ENCODE assay signal across 11 cellular contexts in the genomic region with DNA sequence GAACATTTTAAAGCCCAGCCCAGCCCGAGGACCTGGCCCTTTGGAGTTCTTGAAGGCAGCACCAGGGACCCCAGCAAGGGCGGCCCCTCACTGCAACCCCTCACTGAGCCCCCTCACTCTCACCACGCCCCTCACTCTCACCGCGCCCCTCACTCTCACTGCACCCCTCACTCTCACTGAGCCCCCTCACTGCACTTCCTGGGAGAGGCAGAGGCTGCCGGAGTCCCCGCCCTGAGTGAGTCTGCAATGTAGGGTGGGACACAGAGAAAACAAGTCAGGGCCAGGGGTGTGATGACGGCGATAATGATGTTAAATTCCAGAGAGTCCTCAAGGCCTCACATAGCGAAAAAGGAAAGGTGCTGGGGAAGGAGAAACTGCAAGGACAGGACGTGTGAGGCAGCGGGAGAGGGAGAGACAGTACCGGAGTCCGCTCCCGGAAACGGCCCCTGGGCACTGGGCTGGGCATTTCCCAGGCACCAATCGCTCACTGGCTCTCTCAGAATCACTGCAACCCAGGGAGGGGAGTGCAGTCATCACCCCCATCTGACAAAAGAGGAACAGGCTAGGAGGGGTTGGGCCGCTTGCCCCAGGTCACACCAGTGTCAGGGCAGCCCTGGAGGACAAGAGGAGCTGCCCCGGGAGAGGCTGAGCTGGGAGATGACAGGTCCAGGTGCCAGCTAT. TPM values are rescaled to one million over a fixed set of nuclear protein-coding genes. Genes with fewer than 3 reads are reported as not detected.
DNase-seq lines count a peak whose midpoint lies in the region; ATAC-seq, FAIRE-seq and TF ChIP-seq lines count a peak whose summit lies in the region.
"Had no signal": no experiment of that assay in that cellular context is flagged by ENCODE, and none has a peak within 500 bp of the region (broad histone marks: within the 10 kb centered on the region; RNA-seq: fewer than 3 reads in every experiment).

No MANE protein-coding gene starts in this region.

- H3K9me3 ChIP-seq in right lobe of liver, result no peaks in the 10 kb centered on the region
- no peaks in the 10 kb centered on the region for H3K9me3 ChIP-seq in HepG2 (ENCODE audit: low read length)
- H3K9me3 ChIP-seq: testis had no signal

- ATAC-seq in right lobe of liver (peak; percentile 30 to 39 (median 36)), HepG2 (no peak), left lobe of liver (peak; percentile 21), HG02763 (IDR thresholded peaks at IDR 0.05; ENCODE audit: unreplicated experiment) (no peak), HG03432 (IDR thresholded peaks at IDR 0.05; ENCODE audit: unreplicated experiment) (no peak)
- no peak for ATAC-seq in activated CD8-positive, alpha-beta T cell treated with anti-CD3 and anti-CD28 coated beads for 36 hours

- peaks cover 94% of the 10 kb centered on the region for H3K4me1 Mint-ChIP-seq in activated CD8-positive, alpha-beta T cell treated with anti-CD3 and anti-CD28 coated beads for 36 hours (ENCODE audit: low read depth)

- no peak for FAIRE-seq in HepG2 (lab: Jason Lieb, UNC)

- no peak for TF ChIP-seq POLR2A in right lobe of liver (IDR thresholded peaks at IDR 0.05)
- no peak for TF ChIP-seq POLR2A in HepG2 (IDR thresholded peaks at IDR 0.05; ENCODE audit: insufficient read depth in 1 of 2, low read depth in 2 of 2, low read length in 2 of 2)

- H2AFZ ChIP-seq in HepG2 (ENCODE audit: low read length), result no peak overlapping the region

- TF ChIP-seq RAD21 in HepG2 (CRISPR knock-in tag; IDR thresholded peaks at IDR 0.05), result no peak

- H3K27me3 ChIP-seq in right lobe of liver (no peaks in the 10 kb centered on the region), HepG2 (ENCODE audit: control insufficient read depth in 1 of 2, insufficient read depth in 2 of 2, low read length in 2 of 2) (no peaks in the 10 kb centered on the region)
- H3K27me3 ChIP-seq: testis had no signal

- H3K36me3 Mint-ChIP-seq in activated CD8-positive, alpha-beta T cell treated with anti-CD3 and anti-CD28 coated beads for 36 hours (ENCODE audit: low read depth), result peaks cover 52% of the 10 kb centered on the region

- H3K4me3 Mint-ChIP-seq in activated CD8-positive, alpha-beta T cell treated with anti-CD3 and anti-CD28 coated beads for 36 hours, result peak overlapping the region; percentile 46

- no peaks in the 10 kb centered on the region for H3K9me3 Mint-ChIP-seq in activated CD8-positive, alpha-beta T cell treated with anti-CD3 and anti-CD28 coated beads for 36 hours

- intact Hi-C loops in right lobe of liver (cut with DNase I), result no loop called here
- intact Hi-C loops in HepG2 (cut with micrococcal nuclease; ENCODE audit: unreplicated experiment), result no loop called here
- intact Hi-C loops in activated CD8-positive, alpha-beta T cell treated with anti-CD3 and anti-CD28 coated beads for 36 hours (cut with micrococcal nuclease), result no loop called here

- no peak overlapping the region for H3K4me2 ChIP-seq in HepG2 (ENCODE audit: low read depth, low read length)

- H3K79me2 ChIP-seq in HepG2 (ENCODE audit: insufficient read depth, low read length), result peaks cover 8% of the 10 kb centered on the region

- no TSS peak for BruUV-seq in HepG2 (replicated peaks; lab: Mats Ljungman, UMichigan)

- peak overlapping the region; percentile 76 for H3K27ac Mint-ChIP-seq in activated CD8-positive, alpha-beta T cell treated with anti-CD3 and anti-CD28 coated beads for 36 hours

- TF ChIP-seq EP300 in HepG2 (IDR thresholded peaks at IDR 0.05; ENCODE audit: low read depth in 2 of 2, low read length in 2 of 2) (no peak), HepG2 (CRISPR knock-in tag; IDR thresholded peaks at IDR 0.05; ENCODE audit: borderline replicate concordance) (no peak)

- no peaks in the 10 kb centered on the region for H4K20me1 ChIP-seq in HepG2 (ENCODE audit: insufficient read depth, low read length)

- no peak for DNase-seq in right lobe of liver
- no peak for DNase-seq in HepG2 (ENCODE audit: low spot score)
- no peak for DNase-seq in activated CD8-positive, alpha-beta T cell treated with anti-CD3 and anti-CD28 coated beads for 36 hours
- no peak for DNase-seq in left lobe of liver (ENCODE audit: low spot score)
- DNase-seq in COLO829 (ENCODE audit: low spot score), result no peak
- no peak for DNase-seq in iPS-NIHi7 (ENCODE audit: extremely low spot score)
- DNase-seq: activated gamma-delta T cell treated with Interleukin-2 at 50 U/mL for 16 hours, head of caudate nucleus, testis had no signal

- H3K27ac ChIP-seq in right lobe of liver (no peak overlapping the region), HepG2 (ENCODE audit: extremely low read length, insufficient read depth, low read length) (no peak overlapping the region)
- H3K27ac ChIP-seq: testis had no signal

- H3K36me3 ChIP-seq in right lobe of liver (no peaks in the 10 kb centered on the region), HepG2 (replicated peaks in 1 of 2; ENCODE audit: control insufficient read depth in 1 of 2, insufficient read depth in 2 of 2, low read length in 2 of 2) (no peaks in the 10 kb centered on the region)

- CTCF ChIA-PET in HepG2 (lab: Yijun Ruan, JAX; ENCODE audit: low intra/inter-chr PET ratio, low total read pairs), result no interaction called here
- CTCF ChIA-PET in activated CD8-positive, alpha-beta T cell treated with anti-CD3 and anti-CD28 coated beads for 36 hours (lab: Charles Lee), result interaction anchor here (1.0 to 1.7 kb wide), 5 partner anchors 13 to 69 kb away, joined by 3 to 5 read pairs (median 4); no protein-coding TSS in a partner anchor

- H3K4me1 ChIP-seq in right lobe of liver, result peaks cover 0 to 9% (median 0%) of the 10 kb centered on the region in 4 donors
- H3K4me1 ChIP-seq in HepG2 (ENCODE audit: insufficient read depth, low read length), result peaks cover 55% of the 10 kb centered on the region

- in situ Hi-C loops in HepG2 (cut with HindIII; ENCODE audit: extremely low pct_ligation_motif_present, low pct_unique_long_range_greater_than_20kb), result no loop called here

- WGBS in right lobe of liver (ENCODE audit: insufficient coverage, low coverage, low lambda C conversion rate, missing lambda C conversion rate), result 65% methylated on average over 8 of the region's 19 CpGs
- 82% methylated on average over 19 of the region's 19 CpGs for WGBS in HepG2 (ENCODE audit: low lambda C conversion rate)

- no peak for TF ChIP-seq CTCF in right lobe of liver (IDR thresholded peaks at IDR 0.05)
- TF ChIP-seq CTCF in HepG2 (CRISPR knock-in tag; IDR thresholded peaks at IDR 0.05), result no peak
- TF ChIP-seq CTCF in activated CD8-positive, alpha-beta T cell treated with anti-CD3 and anti-CD28 coated beads for 36 hours (IDR thresholded peaks at IDR 0.05), result no peak

- POLR2A ChIA-PET in HepG2 (lab: Yijun Ruan, JAX), result no interaction called here
- POLR2A ChIA-PET in activated CD8-positive, alpha-beta T cell treated with anti-CD3 and anti-CD28 coated beads for 36 hours (lab: Charles Lee), result interaction anchor here (0.7 to 13.8 kb wide), 6 partner anchors 10 to 68 kb away, joined by 3 to 214 read pairs (median 8); a partner anchor contains a TSS

- no peak overlapping the region for H3K9ac ChIP-seq in HepG2 (ENCODE audit: insufficient read depth, low read depth, low read length)

- H3K27me3 Mint-ChIP-seq in activated CD8-positive, alpha-beta T cell treated with anti-CD3 and anti-CD28 coated beads for 36 hours, result no peaks in the 10 kb centered on the region

- no peak overlapping the region for H3K4me3 ChIP-seq in right lobe of liver
- no peak overlapping the region for H3K4me3 ChIP-seq in HepG2 (replicated peaks in 1 of 3; ENCODE audit: insufficient read depth in 1 of 3, low read depth in 2 of 3, low read length in 3 of 3)
- H3K4me3 ChIP-seq: testis had no signal

RNA-seq across cellular contexts. Expression of a gene that starts 24.9 kb away (rescaled TPM):
- 1 to 10 TPM; 1.2 to 5.7 (median 3.1) TPM for total RNA-seq in right lobe of liver
- 10.4 and 11.7 TPM in 2 replicates for total RNA-seq in HepG2 (2016; rRNA removed; fragmentation: Illumina TruSeq; extraction: Trizol)
- total RNA-seq in HepG2 (2016; cell fraction: cytosol; rRNA removed; fragmentation: Illumina TruSeq; extraction: Trizol; ENCODE audit: low read depth), result 7.1 and 8.3 TPM in 2 replicates
- 7.7 and 11.4 TPM in 2 replicates for total RNA-seq in HepG2 (2016; cell fraction: insoluble cytoplasmic fraction; rRNA removed; fragmentation: Illumina TruSeq; extraction: Trizol)
- 8.7 and 9.6 TPM in 2 replicates for total RNA-seq in HepG2 (2016; cell fraction: membrane; rRNA removed; fragmentation: Illumina TruSeq; extraction: Trizol)
- total RNA-seq in HepG2 (2016; cell fraction: nucleus; rRNA removed; fragmentation: Illumina TruSeq; extraction: Trizol), result 17.4 and 18.0 TPM in 2 replicates
- polyA plus RNA-seq in HepG2 (2011; rRNA removed), result 3.6 and 4.3 TPM in 2 replicates
- polyA plus RNA-seq in HepG2 (2011; cell fraction: cytosol; rRNA removed), result 2.3 and 3.2 TPM in 2 replicates
- polyA plus RNA-seq in HepG2 (2011; cell fraction: nucleus; rRNA removed), result 11.4 and 12.1 TPM in 2 replicates
- polyA plus RNA-seq in HepG2 (2012), result 3.7 and 5.3 TPM in 2 replicates
- polyA plus RNA-seq in HepG2 (2016; cell fraction: cytosol; fragmentation: Illumina TruSeq; extraction: Trizol; ENCODE audit: low read depth), result 5.2 and 5.3 TPM in 2 replicates
- 8.0 and 9.8 TPM in 2 replicates for polyA plus RNA-seq in HepG2 (2016; cell fraction: insoluble cytoplasmic fraction; fragmentation: Illumina TruSeq; extraction: Trizol; ENCODE audit: low read depth)
- 5.3 and 5.8 TPM in 2 replicates for polyA plus RNA-seq in HepG2 (2016; cell fraction: membrane; fragmentation: Illumina TruSeq; extraction: Trizol; ENCODE audit: low read depth)
- 18.1 and 18.5 TPM in 2 replicates for polyA plus RNA-seq in HepG2 (2016; cell fraction: nucleus; fragmentation: Illumina TruSeq; extraction: Trizol; ENCODE audit: insufficient read depth, low read depth)
- 12.3 and 15.2 TPM in 2 replicates for polyA minus RNA-seq in HepG2 (2011; rRNA and poly(A)+ RNA removed; ENCODE audit: low replicate concordance)
- polyA minus RNA-seq in HepG2 (2011; cell fraction: cytosol; rRNA and poly(A)+ RNA removed), result 4.3 and 4.5 TPM in 2 replicates
- polyA minus RNA-seq in HepG2 (2011; cell fraction: nucleus; rRNA and poly(A)+ RNA removed), result 14.3 and 24.1 TPM in 2 replicates
- total RNA-seq in activated CD8-positive, alpha-beta T cell treated with anti-CD3 and anti-CD28 coated beads for 36 hours, result 10 to 100 TPM; 83.6 to 87.8 TPM
- total RNA-seq in left lobe of liver, result 4.1 TPM

Comparison
In these comparisons a context has a peak if more than half of its experiments do, and no peak if none do; other contexts are left out.
1. ATAC-seq: peak in right lobe of liver (4 of 4) and left lobe of liver (single experiment); none in HepG2 (single experiment), activated CD8-positive, alpha-beta T cell treated with anti-CD3 and anti-CD28 coated beads for 36 hours (single experiment), HG02763 (single experiment) and HG03432 (single experiment).